ENCODE assay signal across 8 cellular contexts in the genomic region with DNA sequence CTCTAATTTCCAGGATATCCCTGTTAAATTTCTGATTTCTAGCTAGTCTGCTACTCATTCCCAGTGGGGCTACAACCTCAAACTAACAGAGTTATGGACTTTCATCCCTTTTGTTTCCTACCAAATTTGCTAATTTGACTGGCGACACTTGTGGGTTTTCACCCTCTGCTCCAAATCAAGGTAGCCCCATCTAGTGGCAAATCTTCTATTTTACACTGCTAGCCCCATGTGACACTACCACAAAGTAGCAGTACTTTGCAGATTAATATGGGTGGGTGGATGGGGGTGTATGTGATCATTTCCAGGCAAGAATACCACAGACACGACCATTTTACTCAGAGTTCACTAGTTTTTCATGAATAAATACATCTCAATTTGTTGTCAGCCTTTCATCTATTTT.
DNase-seq lines count a peak whose midpoint lies in the region; ATAC-seq and TF ChIP-seq lines count a peak whose summit lies in the region.

No MANE protein-coding gene starts in this region.

- in situ Hi-C loops in G401 (cut with HindIII; ENCODE audit: low sequenced_read_pairs): no loop called here

- TF ChIP-seq CTCF in GM20000 (IDR thresholded peaks at IDR 0.05; ENCODE audit: extremely low read depth, missing control alignments): no peak
- no peak for TF ChIP-seq CTCF in lower leg skin (IDR thresholded peaks at IDR 0.05)

- no peak overlapping the region for H3K4me3 ChIP-seq in lower leg skin (ENCODE audit: low read depth, poor library complexity, severe bottlenecking)

- no peak overlapping the region for H3K27ac Mint-ChIP-seq in activated CD4-positive, alpha-beta T cell treated with anti-CD3 and anti-CD28 coated beads, Interleukin-2, amount 10 ng/mL, durations not matched to agents 24 days and 14 days

- DNase-seq in G401 (ENCODE audit: low spot score) (peak; percentile 0), GM20000 (ENCODE audit: low spot score) (peak; percentile 21), HuH-7 (ENCODE audit: low spot score) (peak; percentile 1), left colon (no peak), occipital lobe (lab: John Stamatoyannopoulos, UW) (no peak), lower leg skin (ENCODE audit: low spot score in 2 of 2) (no peak)
- DNase-seq in activated CD4-positive, alpha-beta T cell treated with anti-CD3 and anti-CD28 coated beads, Interleukin-2, amount 10 ng/mL, durations not matched to agents 24 days and 14 days: peak; percentile 67

- H3K4me1 Mint-ChIP-seq in activated CD4-positive, alpha-beta T cell treated with anti-CD3 and anti-CD28 coated beads, Interleukin-2, amount 10 ng/mL, durations not matched to agents 24 days and 14 days: peaks cover 3% of the 10 kb centered on the region

- peaks cover 2% of the 10 kb centered on the region for H3K36me3 Mint-ChIP-seq in activated CD4-positive, alpha-beta T cell treated with anti-CD3 and anti-CD28 coated beads, Interleukin-2, amount 10 ng/mL, durations not matched to agents 24 days and 14 days (ENCODE audit: low read depth)

- 9 to 16% methylated on average over 2 of the region's 2 CpGs for WGBS in lower leg skin, 2 donors

- TF ChIP-seq POLR2A in lower leg skin (IDR thresholded peaks at IDR 0.05): no peak

- no peaks in the 10 kb centered on the region for H3K27me3 Mint-ChIP-seq in activated CD4-positive, alpha-beta T cell treated with anti-CD3 and anti-CD28 coated beads, Interleukin-2, amount 10 ng/mL, durations not matched to agents 24 days and 14 days

- intact Hi-C loops in activated CD4-positive, alpha-beta T cell treated with anti-CD3 and anti-CD28 coated beads, Interleukin-2, amount 10 ng/mL, durations not matched to agents 24 days and 14 days (cut with micrococcal nuclease): loop anchor here (1.0 to 5.0 kb wide), 3 partner anchors 121 to 375 kb away; no protein-coding TSS in a partner anchor
- intact Hi-C loops in left colon (cut with DNase I, micrococcal nuclease): no loop called here
- intact Hi-C loops in lower leg skin (cut with DNase I; ENCODE audit: low total_unique reads): no loop called here

- no peaks in the 10 kb centered on the region for H3K9me3 Mint-ChIP-seq in activated CD4-positive, alpha-beta T cell treated with anti-CD3 and anti-CD28 coated beads, Interleukin-2, amount 10 ng/mL, durations not matched to agents 24 days and 14 days

- no peak overlapping the region for H3K4me3 Mint-ChIP-seq in activated CD4-positive, alpha-beta T cell treated with anti-CD3 and anti-CD28 coated beads, Interleukin-2, amount 10 ng/mL, durations not matched to agents 24 days and 14 days

- ATAC-seq in left colon (peak; percentile 56), GM19455 (IDR thresholded peaks at IDR 0.05; ENCODE audit: unreplicated experiment) (no peak)

Comparison
In these comparisons a context has a peak if more than half of its experiments do, and no peak if none do; other contexts are left out.
1. DNase-seq: peak in G401 (single experiment), GM20000 (single experiment), HuH-7 (single experiment) and activated CD4-positive, alpha-beta T cell treated with anti-CD3 and anti-CD28 coated beads, Interleukin-2, amount 10 ng/mL, durations not matched to agents 24 days and 14 days (single experiment); none in left colon (0 of 2), occipital lobe (single experiment) and lower leg skin (0 of 2).